In genomic region chr9:131545003-131545785, GRCh38 we compare ENCODE assay signal across 8 cellular contexts. TPM values are rescaled to one million over a fixed set of nuclear protein-coding genes. Genes with fewer than 3 reads are reported as not detected.
A peak's percentile ranks its signal among the peaks of the same experiment; 100 is the strongest.
DNase-seq lines count a peak whose midpoint lies in the region; ATAC-seq and TF ChIP-seq lines count a peak whose summit lies in the region.

Gene PRRT1B, plus strand, starts transcription at chr9:131545523. Its CDS starts 93 bp downstream, at chr9:131545616.

- peaks cover 30% of the 10 kb centered on the region for H3K27me3 Mint-ChIP-seq in activated naive CD4-positive, alpha-beta T cell treated with anti-CD3 and anti-CD28 coated beads, Interleukin-2, amount 50 U/mL, for 24 hours
- H3K27me3 Mint-ChIP-seq in T-cell (peaks cover 36 to 43% of the 10 kb centered on the region in 2 donors), nephron progenitor cell (ENCODE audit: low read depth, poor library complexity) (peaks cover 14% of the 10 kb centered on the region)

- POLR2A ChIA-PET in T-cell (lab: Charles Lee), result no interaction called here

- H3K27ac ChIP-seq in thoracic aorta, result no peak within 1 kb of the TSS

- no peaks in the 10 kb centered on the region for H3K9me3 Mint-ChIP-seq in activated naive CD4-positive, alpha-beta T cell treated with anti-CD3 and anti-CD28 coated beads, Interleukin-2, amount 50 U/mL, for 24 hours
- H3K9me3 Mint-ChIP-seq in T-cell, result peaks cover 0 to 17% (median 8%) of the 10 kb centered on the region in 3 donors
- H3K9me3 Mint-ChIP-seq in nephron progenitor cell, result peaks cover 71% of the 10 kb centered on the region

- no peaks in the 10 kb centered on the region for H3K36me3 ChIP-seq in thoracic aorta

- peaks cover 9 to 17% of the 10 kb centered on the region in 2 donors for H3K4me1 ChIP-seq in thoracic aorta (ENCODE audit: control insufficient read depth in 1 of 2, low read depth in 2 of 2)

- H3K27me3 ChIP-seq in thoracic aorta (replicated peaks; ENCODE audit: insufficient read depth), result peaks cover 8% of the 10 kb centered on the region

- peak within 1 kb of the TSS; percentile 23 for H3K27ac Mint-ChIP-seq in activated naive CD4-positive, alpha-beta T cell treated with anti-CD3 and anti-CD28 coated beads, Interleukin-2, amount 50 U/mL, for 24 hours
- no peak within 1 kb of the TSS for H3K27ac Mint-ChIP-seq in T-cell
- no peak within 1 kb of the TSS for H3K27ac Mint-ChIP-seq in nephron progenitor cell

- DNase-seq in activated naive CD4-positive, alpha-beta T cell treated with Interleukin-2 at 50 U/mL for 16 hours, result no peak
- DNase-seq in T-cell, result no peak
- peak; percentile 79 for DNase-seq in iPS-NIHi11 (ENCODE audit: low spot score)
- no peak for DNase-seq in thoracic aorta (ENCODE audit: low spot score)
- no peak for DNase-seq in activated gamma-delta T cell treated with Interleukin-2 at 50 U/mL for 16 hours
- no peak for DNase-seq in nephron progenitor cell

- TF ChIP-seq CTCF in thoracic aorta (IDR thresholded peaks at IDR 0.05) (no peak), nephron progenitor cell (IDR thresholded peaks at IDR 0.05) (no peak)

- ATAC-seq in T-cell (replicated peaks in 1 of 4) (no peak), thoracic aorta (ENCODE audit: insufficient number of reproducible peaks, low FRiP score, low read depth) (no peak), HG02981 (IDR thresholded peaks at IDR 0.05; ENCODE audit: unreplicated experiment) (no peak)

- CTCF ChIA-PET in T-cell (lab: Charles Lee), result interaction anchor here (0.6 kb wide), 2 partner anchors 303 to 327 kb away, joined by 3 to 4 read pairs; no protein-coding TSS in a partner anchor

- peaks cover 21% of the 10 kb centered on the region for H3K9me3 ChIP-seq in thoracic aorta

- H3K4me3 ChIP-seq in thoracic aorta, result peak within 1 kb of the TSS; percentile 67

- peaks cover 20% of the 10 kb centered on the region for H3K4me1 Mint-ChIP-seq in activated naive CD4-positive, alpha-beta T cell treated with anti-CD3 and anti-CD28 coated beads, Interleukin-2, amount 50 U/mL, for 24 hours
- H3K4me1 Mint-ChIP-seq in T-cell (peaks cover 17 to 34% (median 24%) of the 10 kb centered on the region in 3 donors), nephron progenitor cell (peaks cover 9% of the 10 kb centered on the region)

- peak within 1 kb of the TSS; percentile 42 for H3K4me3 Mint-ChIP-seq in activated naive CD4-positive, alpha-beta T cell treated with anti-CD3 and anti-CD28 coated beads, Interleukin-2, amount 50 U/mL, for 24 hours
- H3K4me3 Mint-ChIP-seq in T-cell (peak within 1 kb of the TSS in 2 of 3 donors; percentile 34 to 62), nephron progenitor cell (no peak within 1 kb of the TSS)

- peaks cover 17% of the 10 kb centered on the region for H3K36me3 Mint-ChIP-seq in activated naive CD4-positive, alpha-beta T cell treated with anti-CD3 and anti-CD28 coated beads, Interleukin-2, amount 50 U/mL, for 24 hours
- peaks cover 12% of the 10 kb centered on the region for H3K36me3 Mint-ChIP-seq in T-cell
- H3K36me3 Mint-ChIP-seq in nephron progenitor cell (ENCODE audit: low read depth), result peaks cover 11% of the 10 kb centered on the region

RNA-seq across cellular contexts. Expression of gene PRRT1B, which starts in this region (rescaled TPM):
- total RNA-seq in T-cell, result not detected
- total RNA-seq in thoracic aorta, result not detected
